In the genomic region with DNA sequence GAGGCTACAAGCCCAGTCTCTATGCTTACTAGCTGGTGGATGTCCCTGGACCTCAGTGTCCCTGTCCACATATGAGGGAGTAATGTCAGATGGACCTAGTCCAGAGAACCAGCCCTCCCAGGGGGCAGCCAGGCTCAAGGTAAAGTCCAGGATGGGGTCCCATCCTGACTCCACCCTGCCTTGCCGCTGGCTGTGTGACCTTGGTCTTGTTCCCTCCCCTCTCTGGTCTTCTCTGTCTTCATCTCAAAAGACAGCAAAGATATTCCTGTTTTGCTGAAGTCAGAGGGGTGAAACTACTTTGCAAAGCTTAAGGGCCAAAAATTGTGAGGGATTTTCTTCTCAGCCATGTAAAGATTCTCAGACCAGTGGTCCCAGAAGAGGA, we compare ENCODE assay signal across 1 cellular context.
TF ChIP-seq lines count a peak whose summit lies in the region.

No MANE protein-coding gene starts in this region.

TF ChIP-seq in IMR-90, 13 proteins besides CTCF, POLR2A, EP300 and RAD21:
- TF ChIP-seq RFX5 (IDR thresholded peaks at IDR 0.05; ENCODE audit: low read depth, low read length) (no peak), ELK1 (IDR thresholded peaks at IDR 0.05; ENCODE audit: borderline replicate concordance, low read depth, low read length) (no peak), CHD1 (IDR thresholded peaks at IDR 0.05; ENCODE audit: low read depth, low read length) (no peak), MAZ (IDR thresholded peaks at IDR 0.05; ENCODE audit: borderline replicate concordance, low read depth, low read length) (no peak), CEBPB (IDR thresholded peaks at IDR 0.05; ENCODE audit: low read depth, low read length) (no peak), FOS (IDR thresholded peaks at IDR 0.05; ENCODE audit: low read depth, low read length) (no peak), MAFK (IDR thresholded peaks at IDR 0.05; ENCODE audit: low read depth, low read length) (no peak), RCOR1 (IDR thresholded peaks at IDR 0.05; ENCODE audit: insufficient replicate concordance, low read length) (no peak), NFE2L2 (IDR thresholded peaks at IDR 0.05; ENCODE audit: low read depth, low read length) (no peak), BHLHE40 (IDR thresholded peaks at IDR 0.05; ENCODE audit: low read depth, low read length) (no peak), SMC3 (IDR thresholded peaks at IDR 0.05; ENCODE audit: low read depth, low read length) (no peak), MXI1 (IDR thresholded peaks at IDR 0.05; ENCODE audit: borderline replicate concordance, low read depth, low read length) (no peak)
- TF ChIP-seq, protein P1, sequence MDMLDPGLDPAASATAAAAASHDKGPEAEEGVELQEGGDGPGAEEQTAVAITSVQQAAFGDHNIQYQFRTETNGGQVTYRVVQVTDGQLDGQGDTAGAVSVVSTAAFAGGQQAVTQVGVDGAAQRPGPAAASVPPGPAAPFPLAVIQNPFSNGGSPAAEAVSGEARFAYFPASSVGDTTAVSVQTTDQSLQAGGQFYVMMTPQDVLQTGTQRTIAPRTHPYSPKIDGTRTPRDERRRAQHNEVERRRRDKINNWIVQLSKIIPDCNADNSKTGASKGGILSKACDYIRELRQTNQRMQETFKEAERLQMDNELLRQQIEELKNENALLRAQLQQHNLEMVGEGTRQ (IDR thresholded peaks at IDR 0.05; ENCODE audit: low read depth, low read length): no peak
